8 cellular contexts compared by ENCODE assay signal in the genomic region with DNA sequence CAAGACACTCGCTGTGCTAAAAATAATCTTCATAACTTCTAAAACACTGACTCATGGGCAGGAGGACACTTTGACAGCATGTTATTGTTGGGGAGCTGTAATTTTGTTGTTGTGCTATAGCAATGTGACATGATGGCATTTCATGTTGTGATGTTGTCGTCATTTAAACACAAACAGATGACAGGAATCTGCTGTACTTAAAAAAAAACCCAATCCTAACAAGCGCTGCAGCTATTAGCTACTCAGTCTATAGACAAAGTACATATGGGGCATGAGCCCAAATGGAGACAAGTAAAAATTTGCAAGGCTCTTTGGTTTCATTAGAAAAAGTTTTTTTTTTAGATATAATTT. TPM values are rescaled to one million over a fixed set of nuclear protein-coding genes. Genes with fewer than 3 reads are reported as not detected.
DNase-seq lines count a peak whose midpoint lies in the region; ATAC-seq lines count a peak whose summit lies in the region.

No MANE protein-coding gene starts in this region.

- no peak overlapping the region for H3K27ac ChIP-seq in CD4-positive, CD25-positive, alpha-beta regulatory T cell (ENCODE audit: insufficient read depth, low read length, poor library complexity, severe bottlenecking)
- H3K27ac ChIP-seq in Karpas-422 (ENCODE audit: low read length): peak overlapping the region; percentile 100

- no peaks in the 10 kb centered on the region; the same call in 1 of the 2 replicates for H4K20me1 ChIP-seq in Karpas-422 (ENCODE audit: insufficient read depth, low read depth, low read length)

- peak overlapping the region; percentile 95 for H3K4me2 ChIP-seq in Karpas-422 (ENCODE audit: low read depth, low read length, poor library complexity, severe bottlenecking)

- H3K4me1 Mint-ChIP-seq in CD4-positive, CD25-positive, alpha-beta regulatory T cell: peaks cover 26 to 65% (median 52%) of the 10 kb centered on the region in 4 donors
- H3K4me1 Mint-ChIP-seq in natural killer cell treated with Interleukin-12 subunit alpha and Interleukin-12 subunit beta and Interleukin-15 and Interleukin-18, amount 100 ng/mL, for 72 hours (ENCODE audit: low read depth in 2 of 2): peaks cover 28 to 47% of the 10 kb centered on the region in 2 donors

- peak overlapping the region; percentile 48 to 94 (median 88) for H3K27ac Mint-ChIP-seq in CD4-positive, CD25-positive, alpha-beta regulatory T cell
- no peak overlapping the region for H3K27ac Mint-ChIP-seq in natural killer cell treated with Interleukin-12 subunit alpha and Interleukin-12 subunit beta and Interleukin-15 and Interleukin-18, amount 100 ng/mL, for 72 hours

- no peak for ATAC-seq in CD4-positive, CD25-positive, alpha-beta regulatory T cell (ENCODE audit: low read depth in 2 of 2)
- no peak for ATAC-seq in natural killer cell treated with Interleukin-12 subunit alpha and Interleukin-12 subunit beta and Interleukin-15 and Interleukin-18, amount 100 ng/mL, for 72 hours

- no peak overlapping the region for H3K4me3 ChIP-seq in CD4-positive, CD25-positive, alpha-beta regulatory T cell (ENCODE audit: low read depth, low read length)
- H3K4me3 ChIP-seq in Karpas-422 (ENCODE audit: low read length): peak overlapping the region; percentile 83

- H3K27me3 ChIP-seq in CD4-positive, CD25-positive, alpha-beta regulatory T cell (ENCODE audit: control insufficient read depth, insufficient read depth, low read length): no peaks in the 10 kb centered on the region
- no peaks in the 10 kb centered on the region for H3K27me3 ChIP-seq in Karpas-422 (ENCODE audit: low read length)

- peaks cover 48% of the 10 kb centered on the region for H3K79me2 ChIP-seq in Karpas-422 (ENCODE audit: low read length)

- DNase-seq in CD4-positive, CD25-positive, alpha-beta regulatory T cell: no peak
- DNase-seq in Karpas-422 (peak; percentile 87), cerebellum (ENCODE audit: low spot score) (peak; percentile 2), ecto neural progenitor cell (ENCODE audit: low spot score) (no peak), SIG-M5 (lab: John Stamatoyannopoulos, UW) (no peak)
- no peak for DNase-seq in natural killer cell treated with Interleukin-12 subunit alpha and Interleukin-12 subunit beta and Interleukin-15 and Interleukin-18, amount 100 ng/mL, for 72 hours (ENCODE audit: low spot score)
- DNase-seq in stimulated activated CD4-positive, alpha-beta T cell treated with anti-CD3 and anti-CD28 coated beads, Interleukin-4, amount 100 ng/mL, for 1 hour: no peak
- no peak for DNase-seq in activated CD4-positive, alpha-beta T cell treated with anti-CD3 and anti-CD28 coated beads for 4 hours

- peaks cover 50% of the 10 kb centered on the region for H3K4me1 ChIP-seq in CD4-positive, CD25-positive, alpha-beta regulatory T cell (ENCODE audit: control insufficient read depth, insufficient read depth, low read length, poor library complexity, severe bottlenecking)
- H3K4me1 ChIP-seq in Karpas-422 (ENCODE audit: low read length): peaks cover 86% of the 10 kb centered on the region

- H3K9ac ChIP-seq in Karpas-422 (ENCODE audit: low read length): peak overlapping the region; percentile 91

- peaks cover 0 to 2% (median 0%) of the 10 kb centered on the region in 7 donors for H3K9me3 Mint-ChIP-seq in CD4-positive, CD25-positive, alpha-beta regulatory T cell
- H3K9me3 Mint-ChIP-seq in natural killer cell treated with Interleukin-12 subunit alpha and Interleukin-12 subunit beta and Interleukin-15 and Interleukin-18, amount 100 ng/mL, for 72 hours: no peaks in the 10 kb centered on the region

- peaks cover 6% of the 10 kb centered on the region for H3K27me3 Mint-ChIP-seq in CD4-positive, CD25-positive, alpha-beta regulatory T cell
- no peaks in the 10 kb centered on the region for H3K27me3 Mint-ChIP-seq in natural killer cell treated with Interleukin-12 subunit alpha and Interleukin-12 subunit beta and Interleukin-15 and Interleukin-18, amount 100 ng/mL, for 72 hours

- H3K9me2 ChIP-seq in Karpas-422 (replicated peaks; ENCODE audit: insufficient read depth, low read length): no peaks in the 10 kb centered on the region

- H3K4me3 Mint-ChIP-seq in CD4-positive, CD25-positive, alpha-beta regulatory T cell: peak overlapping the region; percentile 67 to 96 (median 79)
- H3K4me3 Mint-ChIP-seq in natural killer cell treated with Interleukin-12 subunit alpha and Interleukin-12 subunit beta and Interleukin-15 and Interleukin-18, amount 100 ng/mL, for 72 hours: peak overlapping the region; percentile 95

- H3K36me3 ChIP-seq in CD4-positive, CD25-positive, alpha-beta regulatory T cell (ENCODE audit: control insufficient read depth, insufficient read depth, low read length): peaks cover 13% of the 10 kb centered on the region
- peaks cover 20% of the 10 kb centered on the region for H3K36me3 ChIP-seq in Karpas-422 (ENCODE audit: insufficient read depth, low read length)

- H2AFZ ChIP-seq in Karpas-422 (ENCODE audit: low read length): no peak overlapping the region

- no peaks in the 10 kb centered on the region for H3K9me3 ChIP-seq in CD4-positive, CD25-positive, alpha-beta regulatory T cell (ENCODE audit: control insufficient read depth in 2 of 2, low read length in 2 of 2)
- H3K9me3 ChIP-seq in Karpas-422 (ENCODE audit: low read length): no peaks in the 10 kb centered on the region

- H3K36me3 Mint-ChIP-seq in CD4-positive, CD25-positive, alpha-beta regulatory T cell: peaks cover 19% of the 10 kb centered on the region
- no peaks in the 10 kb centered on the region for H3K36me3 Mint-ChIP-seq in natural killer cell treated with Interleukin-12 subunit alpha and Interleukin-12 subunit beta and Interleukin-15 and Interleukin-18, amount 100 ng/mL, for 72 hours

RNA-seq across cellular contexts. Expression of gene ATOSA, which starts 0.8 kb away (rescaled TPM):
- total RNA-seq in CD4-positive, CD25-positive, alpha-beta regulatory T cell: 139 TPM
- 10 to 100 TPM; 13.5 to 20.5 (median 17.8) TPM for polyA plus RNA-seq in CD4-positive, CD25-positive, alpha-beta regulatory T cell
- total RNA-seq in Karpas-422 (2014; rRNA removed; shearing (Covaris generic); ENCODE audit: low replicate concordance): 107 and 255 TPM in 2 replicates
- 65.0 TPM for total RNA-seq in cerebellum
- total RNA-seq in natural killer cell treated with Interleukin-12 subunit alpha and Interleukin-12 subunit beta and Interleukin-15 and Interleukin-18, amount 100 ng/mL, for 72 hours: 10 to 100 TPM; 34.1 to 42.0 TPM

Comparison
In these comparisons a context has a peak if more than half of its experiments do, and no peak if none do; other contexts are left out.
1. DNase-seq: peak in Karpas-422 (single experiment) and cerebellum (single experiment); none in CD4-positive, CD25-positive, alpha-beta regulatory T cell (0 of 3), natural killer cell treated with Interleukin-12 subunit alpha and Interleukin-12 subunit beta and Interleukin-15 and Interleukin-18, amount 100 ng/mL, for 72 hours (single experiment), ecto neural progenitor cell (single experiment), SIG-M5 (single experiment), stimulated activated CD4-positive, alpha-beta T cell treated with anti-CD3 and anti-CD28 coated beads, Interleukin-4, amount 100 ng/mL, for 1 hour (single experiment) and activated CD4-positive, alpha-beta T cell treated with anti-CD3 and anti-CD28 coated beads for 4 hours (0 of 2).
2. H3K27ac Mint-ChIP-seq: peak in CD4-positive, CD25-positive, alpha-beta regulatory T cell (3 of 3); none in natural killer cell treated with Interleukin-12 subunit alpha and Interleukin-12 subunit beta and Interleukin-15 and Interleukin-18, amount 100 ng/mL, for 72 hours (0 of 2).